Comparison of ENCODE assay signal across 8 cellular contexts in the genomic region with DNA sequence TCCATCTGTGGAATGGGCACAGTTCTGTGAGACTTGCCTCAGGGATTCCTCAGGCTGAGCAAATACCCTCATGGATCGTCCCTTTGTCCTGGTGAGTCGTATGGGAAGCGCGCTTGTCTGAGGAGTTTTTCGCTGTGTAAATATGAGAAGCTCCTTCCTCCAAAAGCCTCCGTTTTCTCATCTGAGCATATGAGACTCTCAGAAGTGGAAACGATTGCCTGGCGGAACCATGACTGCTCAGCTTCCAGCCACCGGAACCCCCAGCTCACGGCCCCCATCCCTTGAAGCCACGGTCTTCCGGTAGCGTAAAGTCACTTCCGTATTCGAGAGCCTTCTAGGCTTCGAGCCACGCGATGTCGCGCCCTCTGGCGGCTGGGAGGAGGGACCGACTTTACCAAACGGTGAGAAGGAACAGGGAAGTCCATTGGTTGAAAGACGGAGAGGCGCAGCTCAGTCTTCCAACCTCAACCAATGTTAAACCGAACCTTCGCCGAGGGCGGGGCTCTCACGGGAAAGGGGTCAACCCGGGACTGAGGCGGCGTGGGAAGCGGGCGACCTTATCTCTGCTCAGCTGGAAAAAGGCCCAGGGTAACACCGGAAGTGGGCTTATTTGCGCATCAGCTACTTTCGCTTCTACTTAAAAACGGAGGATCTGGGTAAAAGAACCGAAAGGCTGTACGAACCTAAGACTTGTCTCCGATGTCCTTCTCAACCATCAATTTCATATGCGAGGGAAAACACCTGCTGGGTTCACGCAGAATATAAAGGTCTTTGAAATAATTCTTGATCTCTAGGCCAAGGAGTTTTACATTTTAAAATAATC. TPM values are rescaled to one million over a fixed set of nuclear protein-coding genes. Genes with fewer than 3 reads are reported as not detected.
A peak's percentile ranks its signal among the peaks of the same experiment; 100 is the strongest.
DNase-seq lines count a peak whose midpoint lies in the region; ATAC-seq and TF ChIP-seq lines count a peak whose summit lies in the region.

No MANE protein-coding gene starts in this region.

- H3K27me3 Mint-ChIP-seq in activated T-helper 17 cell treated with anti-CD3 and anti-CD28 coated beads, Interleukin-2, amount 50 U/mL, for 72 hours, result no peaks in the 10 kb centered on the region
- H3K27me3 Mint-ChIP-seq in naive thymus-derived CD4-positive, alpha-beta T cell, result peaks cover 0 to 3% (median 0%) of the 10 kb centered on the region in 5 donors
- peaks cover 0 to 6% of the 10 kb centered on the region in 2 donors for H3K27me3 Mint-ChIP-seq in stimulated activated naive B cell treated with anti-CD40 and anti-IgM and Interleukin-4, amounts not matched to agents 10 μg/mL and 1 μg/mL and 100 μg/mL, for 72 hours

- peaks cover 13% of the 10 kb centered on the region for H3K36me3 Mint-ChIP-seq in activated T-helper 17 cell treated with anti-CD3 and anti-CD28 coated beads, Interleukin-2, amount 50 U/mL, for 72 hours (ENCODE audit: low read depth)
- H3K36me3 Mint-ChIP-seq in naive thymus-derived CD4-positive, alpha-beta T cell, result peaks cover 0 to 21% (median 12%) of the 10 kb centered on the region in 5 donors
- H3K36me3 Mint-ChIP-seq in stimulated activated naive B cell treated with anti-CD40 and anti-IgM and Interleukin-4, amounts not matched to agents 10 μg/mL and 1 μg/mL and 100 μg/mL, for 72 hours, result peaks cover 24 to 34% of the 10 kb centered on the region in 2 donors

- POLR2A ChIA-PET in naive thymus-derived CD4-positive, alpha-beta T cell (lab: Charles Lee), result interaction anchor here (0.7 to 3.0 kb wide), 30 partner anchors 12 to 948 kb away, joined by 3 to 27 read pairs (median 3); a partner anchor contains a TSS

- H3K9me3 Mint-ChIP-seq in activated T-helper 17 cell treated with anti-CD3 and anti-CD28 coated beads, Interleukin-2, amount 50 U/mL, for 72 hours, result no peaks in the 10 kb centered on the region
- H3K9me3 Mint-ChIP-seq in naive thymus-derived CD4-positive, alpha-beta T cell, result peaks cover 0 to 5% (median 0%) of the 10 kb centered on the region in 11 donors
- H3K9me3 Mint-ChIP-seq in stimulated activated naive B cell treated with anti-CD40 and anti-IgM and Interleukin-4, amounts not matched to agents 10 μg/mL and 1 μg/mL and 100 μg/mL, for 72 hours, result peaks cover 6 to 9% of the 10 kb centered on the region in 2 donors

- peak; percentile 92 for ATAC-seq in activated T-helper 17 cell treated with anti-CD3 and anti-CD28 coated beads, Interleukin-2, amount 50 U/mL, for 72 hours (replicated peaks)
- ATAC-seq in naive thymus-derived CD4-positive, alpha-beta T cell, result peak; percentile 95
- ATAC-seq in stimulated activated naive B cell treated with anti-CD40 and anti-IgM and Interleukin-4, amounts not matched to agents 10 μg/mL and 1 μg/mL and 100 μg/mL, for 72 hours (replicated peaks), result peak; percentile 95 to 96

- no peaks in the 10 kb centered on the region for H3K9me3 ChIP-seq in GM23248 (ENCODE audit: low read depth)
- no peaks in the 10 kb centered on the region for H3K9me3 ChIP-seq in fibroblast of lung (ENCODE audit: control insufficient read depth, insufficient read depth, low read depth, low read length)
- no peaks in the 10 kb centered on the region for H3K9me3 ChIP-seq in naive thymus-derived CD4-positive, alpha-beta T cell (ENCODE audit: control insufficient read depth in 2 of 3, low read length in 3 of 3)

- H3K4me3 ChIP-seq in GM23248 (peak overlapping the region; percentile 99), fibroblast of lung (replicated peaks in 1 of 4; ENCODE audit: control extremely low read depth in 1 of 4, insufficient read depth in 1 of 4, low read depth in 3 of 4, low read length in 4 of 4) (peak overlapping the region; percentile 91 to 100 (median 95))
- peak overlapping the region; percentile 95 for H3K4me3 ChIP-seq in naive thymus-derived CD4-positive, alpha-beta T cell (ENCODE audit: low read length)

- peak overlapping the region; percentile 86 for H3K27ac ChIP-seq in GM23248
- H3K27ac ChIP-seq in fibroblast of lung (ENCODE audit: insufficient read depth, low read length), result peak overlapping the region; percentile 99
- peak overlapping the region; percentile 88 for H3K27ac ChIP-seq in naive thymus-derived CD4-positive, alpha-beta T cell (ENCODE audit: low read depth, low read length)

- peak; percentile 82 to 94 for TF ChIP-seq CTCF in fibroblast of lung (conservative IDR thresholded peaks at IDR 0.05 in 1 of 2, IDR thresholded peaks at IDR 0.05 in 1 of 2; ENCODE audit: low read depth in 1 of 2, low read length in 2 of 2)

- peaks cover 14% of the 10 kb centered on the region; the same call in 1 of the 2 replicates for H3K79me2 ChIP-seq in GM23248 (ENCODE audit: insufficient read depth)
- H3K79me2 ChIP-seq in fibroblast of lung (ENCODE audit: control insufficient read depth, insufficient read depth, low read length), result peaks cover 10% of the 10 kb centered on the region

- peak overlapping the region; percentile 97 for H3K27ac Mint-ChIP-seq in activated T-helper 17 cell treated with anti-CD3 and anti-CD28 coated beads, Interleukin-2, amount 50 U/mL, for 72 hours
- peak overlapping the region; percentile 91 to 99 (median 96) for H3K27ac Mint-ChIP-seq in naive thymus-derived CD4-positive, alpha-beta T cell
- peak overlapping the region; percentile 98 for H3K27ac Mint-ChIP-seq in stimulated activated naive B cell treated with anti-CD40 and anti-IgM and Interleukin-4, amounts not matched to agents 10 μg/mL and 1 μg/mL and 100 μg/mL, for 72 hours

- H2AFZ ChIP-seq in GM23248 (peak overlapping the region; percentile 97), fibroblast of lung (ENCODE audit: low read length) (peak overlapping the region; percentile 93)

- peaks cover 32% of the 10 kb centered on the region for H3K4me1 Mint-ChIP-seq in activated T-helper 17 cell treated with anti-CD3 and anti-CD28 coated beads, Interleukin-2, amount 50 U/mL, for 72 hours
- peaks cover 24 to 60% (median 53%) of the 10 kb centered on the region in 7 donors for H3K4me1 Mint-ChIP-seq in naive thymus-derived CD4-positive, alpha-beta T cell
- peaks cover 21 to 32% of the 10 kb centered on the region in 2 donors for H3K4me1 Mint-ChIP-seq in stimulated activated naive B cell treated with anti-CD40 and anti-IgM and Interleukin-4, amounts not matched to agents 10 μg/mL and 1 μg/mL and 100 μg/mL, for 72 hours

- no peaks in the 10 kb centered on the region for H4K20me1 ChIP-seq in GM23248 (ENCODE audit: insufficient read depth)
- no peaks in the 10 kb centered on the region for H4K20me1 ChIP-seq in fibroblast of lung (ENCODE audit: control insufficient read depth, extremely low read depth, insufficient read depth, low read length)

- H3K4me3 Mint-ChIP-seq in activated T-helper 17 cell treated with anti-CD3 and anti-CD28 coated beads, Interleukin-2, amount 50 U/mL, for 72 hours, result peak overlapping the region; percentile 95
- peak overlapping the region; percentile 87 to 99 (median 93) for H3K4me3 Mint-ChIP-seq in naive thymus-derived CD4-positive, alpha-beta T cell
- peak overlapping the region; percentile 93 for H3K4me3 Mint-ChIP-seq in stimulated activated naive B cell treated with anti-CD40 and anti-IgM and Interleukin-4, amounts not matched to agents 10 μg/mL and 1 μg/mL and 100 μg/mL, for 72 hours

- H3K27me3 ChIP-seq in GM23248 (replicated peaks; ENCODE audit: insufficient read depth) (no peaks in the 10 kb centered on the region), fibroblast of lung (ENCODE audit: control insufficient read depth, insufficient read depth, low read length) (no peaks in the 10 kb centered on the region)
- no peaks in the 10 kb centered on the region for H3K27me3 ChIP-seq in naive thymus-derived CD4-positive, alpha-beta T cell (ENCODE audit: control insufficient read depth in 2 of 2, insufficient read depth in 2 of 2, low read length in 2 of 2)

- peak; percentile 100 for DNase-seq in EL
- DNase-seq in GM23248, result peak; percentile 99
- DNase-seq in Kasumi-1 (lab: John Stamatoyannopoulos, UW), result peak; percentile 96 to 97
- peak; percentile 100 for DNase-seq in RKO (ENCODE audit: low spot score)
- DNase-seq in fibroblast of lung (ENCODE audit: low read depth in 2 of 2), result peak; percentile 99 to 100
- peak; percentile 93 to 99 (median 98) for DNase-seq in naive thymus-derived CD4-positive, alpha-beta T cell
- DNase-seq in stimulated activated naive B cell treated with anti-CD40 and anti-IgM and Interleukin-4, amounts not matched to agents 10 μg/mL and 1 μg/mL and 100 μg/mL, for 72 hours, result peak; percentile 100

- in situ Hi-C loops in GM23248 (cut with MboI), result no loop called here

- H3F3A ChIP-seq in GM23248 (ENCODE audit: insufficient read depth), result peaks cover 10% of the 10 kb centered on the region

- H3K36me3 ChIP-seq in GM23248 (ENCODE audit: low read depth) (no peaks in the 10 kb centered on the region), fibroblast of lung (ENCODE audit: control insufficient read depth, insufficient read depth, low read length) (no peaks in the 10 kb centered on the region)
- H3K36me3 ChIP-seq in naive thymus-derived CD4-positive, alpha-beta T cell (ENCODE audit: control insufficient read depth in 2 of 3, insufficient read depth in 3 of 3, low read length in 3 of 3), result peaks cover 0 to 1% (median 0%) of the 10 kb centered on the region in 3 experiments

- H3K9ac ChIP-seq in GM23248, result peak overlapping the region; percentile 97
- H3K9ac ChIP-seq in fibroblast of lung (ENCODE audit: insufficient read depth, low read length), result peak overlapping the region; percentile 88

- intact Hi-C loops in naive thymus-derived CD4-positive, alpha-beta T cell (cut with micrococcal nuclease), result loop anchor here (1.0 to 5.0 kb wide), 20 partner anchors 28 to 1485 kb away; a partner anchor contains a TSS

- CTCF ChIA-PET in naive thymus-derived CD4-positive, alpha-beta T cell (lab: Charles Lee), result interaction anchor here (0.5 to 2.3 kb wide), 17 partner anchors 12 to 1483 kb away, joined by 3 to 13 read pairs (median 4); a partner anchor contains a TSS

- 4 to 5% methylated on average over 44 of the region's 44 CpGs for WGBS in GM23248 (ENCODE audit: low coverage in 1 of 2, low lambda C conversion rate in 2 of 2, missing lambda C conversion rate in 2 of 2), 2 experiments

- peaks cover 6% of the 10 kb centered on the region for H3K4me1 ChIP-seq in GM23248 (ENCODE audit: insufficient read depth)
- peaks cover 8% of the 10 kb centered on the region for H3K4me1 ChIP-seq in fibroblast of lung (ENCODE audit: control insufficient read depth, extremely low read depth, insufficient read depth, low read length)
- H3K4me1 ChIP-seq in naive thymus-derived CD4-positive, alpha-beta T cell (ENCODE audit: control insufficient read depth in 2 of 2, insufficient read depth in 2 of 2, low read length in 2 of 2), result peaks cover 19 to 28% of the 10 kb centered on the region in 2 donors

- H3K4me2 ChIP-seq in GM23248 (ENCODE audit: unreplicated experiment) (peak overlapping the region; percentile 86), fibroblast of lung (ENCODE audit: extremely low read depth, insufficient read depth, low read length) (peak overlapping the region; percentile 97)

- H3K9me2 ChIP-seq in GM23248 (ENCODE audit: insufficient read depth), result no peaks in the 10 kb centered on the region

RNA-seq across cellular contexts. Expression of a gene that starts 46.3 kb away (rescaled TPM):
- total RNA-seq in GM23248 (2014; rRNA removed; shearing (Covaris generic)), result 1.5 and 4.4 TPM in 2 replicates
- 2.8 and 4.4 TPM in 2 replicates for polyA plus RNA-seq in GM23248 (2016; fragmentation: Nextera tagmentation; extraction: Ambion mirVana)
- total RNA-seq in activated T-helper 17 cell treated with anti-CD3 and anti-CD28 coated beads, Interleukin-2, amount 50 U/mL, for 72 hours, result 1 to 10 TPM; 3.4 to 3.7 TPM
- 4.4 and 9.1 TPM in 2 replicates for total RNA-seq in fibroblast of lung
- 2.1 and 3.2 TPM in 2 replicates for polyA plus RNA-seq in fibroblast of lung
- polyA plus RNA-seq in fibroblast of lung (2012), result 2.6 and 3.0 TPM in 2 replicates
- 0.85 and 7.5 TPM in 2 replicates for polyA minus RNA-seq in fibroblast of lung (ENCODE audit: low replicate concordance)
- total RNA-seq in naive thymus-derived CD4-positive, alpha-beta T cell, result 1 to 10 TPM; 5.3 to 9.6 (median 9.0) TPM
- 1 to 10 TPM; 4.3 to 5.1 TPM for polyA plus RNA-seq in naive thymus-derived CD4-positive, alpha-beta T cell

RNA-seq across cellular contexts. Expression of a gene that starts 54.6 kb away (rescaled TPM):
- total RNA-seq in GM23248 (2014; rRNA removed; shearing (Covaris generic)), result 2.0 and 2.6 TPM in 2 replicates
- 1.5 and 2.0 TPM in 2 replicates for polyA plus RNA-seq in GM23248 (2016; fragmentation: Nextera tagmentation; extraction: Ambion mirVana)
- total RNA-seq in activated T-helper 17 cell treated with anti-CD3 and anti-CD28 coated beads, Interleukin-2, amount 50 U/mL, for 72 hours, result 1 to 10 TPM; 4.3 to 6.5 TPM
- 1.8 and 3.1 TPM in 2 replicates for total RNA-seq in fibroblast of lung
- 2.4 and 3.1 TPM in 2 replicates for polyA plus RNA-seq in fibroblast of lung
- 4.9 and 5.3 TPM in 2 replicates for polyA plus RNA-seq in fibroblast of lung (2012)
- polyA minus RNA-seq in fibroblast of lung (ENCODE audit: low replicate concordance), result 13.3 and 20.9 TPM in 2 replicates
- 10 to 100 TPM; 13.2 to 24.2 (median 19.4) TPM for total RNA-seq in naive thymus-derived CD4-positive, alpha-beta T cell
- 1 to 10 TPM; 3.6 to 7.9 TPM for polyA plus RNA-seq in naive thymus-derived CD4-positive, alpha-beta T cell

Comparison
In these comparisons a context has a peak if more than half of its experiments do, and no peak if none do; other contexts are left out.
1. Peak in every context shown above with its lines: DNase-seq, ATAC-seq, H3K4me3 ChIP-seq and H3K27ac ChIP-seq.